ENCODE assay signal across 1 cellular context in genomic region chr16:67968440-67969285, GRCh38.
TF ChIP-seq lines count a peak whose summit lies in the region.

Gene SLC12A4, minus strand, starts transcription at chr16:67968637. Its CDS starts 84 bp downstream, at chr16:67968553.

TF ChIP-seq in HepG2, 621 proteins besides CTCF, POLR2A, EP300 and RAD21 (continued from another document and continues in another):
- TF ChIP-seq TBP (CRISPR knock-in tag; IDR thresholded peaks at IDR 0.05) (no peak; the same call in 1 of the 2 replicates), MED8 (CRISPR knock-in tag; IDR thresholded peaks at IDR 0.05; ENCODE audit: insufficient replicate concordance) (peak; percentile 68), HOXA9 (CRISPR knock-in tag; IDR thresholded peaks at IDR 0.05; ENCODE audit: borderline replicate concordance) (peak; percentile 70; the same call in 1 of the 2 replicates), TMF1 (CRISPR knock-in tag; IDR thresholded peaks at IDR 0.05; ENCODE audit: low read depth) (peak; percentile 59; the same call in 1 of the 2 replicates), GLMP (CRISPR knock-in tag; IDR thresholded peaks at IDR 0.05; ENCODE audit: borderline replicate concordance) (no peak), ZNF569 (CRISPR knock-in tag; IDR thresholded peaks at IDR 0.05; ENCODE audit: borderline replicate concordance) (peak; percentile 58; the same call in 1 of the 2 replicates), ZNF768 (CRISPR knock-in tag; IDR thresholded peaks at IDR 0.05) (peak; percentile 100), AHR (CRISPR knock-in tag; IDR thresholded peaks at IDR 0.05) (no peak), ZNF230 (CRISPR knock-in tag; IDR thresholded peaks at IDR 0.05) (peak; percentile 49; the same call in 1 of the 2 replicates), ZBTB40 (IDR thresholded peaks at IDR 0.05) (no peak), ZBTB40 (CRISPR knock-in tag; IDR thresholded peaks at IDR 0.05) (peak; percentile 43; the same call in 1 of the 2 replicates), JUN (CRISPR knock-in tag; IDR thresholded peaks at IDR 0.05) (peak; percentile 99), DPF2 (CRISPR knock-in tag; IDR thresholded peaks at IDR 0.05; ENCODE audit: borderline replicate concordance, low read depth) (0 out of 2 replicates have a peak, but pooled peaks have one; percentile 14), TP53 (CRISPR knock-in tag; conservative IDR thresholded peaks at IDR 0.05) (0 out of 2 replicates have a peak, but pooled peaks have one; percentile 28), HOXA3 (CRISPR knock-in tag; IDR thresholded peaks at IDR 0.05) (peak; percentile 64), ZNF746 (CRISPR knock-in tag; IDR thresholded peaks at IDR 0.05) (peak; percentile 85), ZNF543 (CRISPR knock-in tag; IDR thresholded peaks at IDR 0.05) (peak; percentile 99), ZNF430 (CRISPR knock-in tag; IDR thresholded peaks at IDR 0.05) (peak; percentile 97), ZBTB34 (CRISPR knock-in tag; IDR thresholded peaks at IDR 0.05) (no peak), SOX13 (IDR thresholded peaks at IDR 0.05) (no peak), SOX13 (CRISPR knock-in tag; conservative IDR thresholded peaks at IDR 0.05 in 1 of 2, IDR thresholded peaks at IDR 0.05 in 1 of 2) (peak in 1 of 2 experiments; percentile 61; a peak in 2 of 4 replicates), ERF (CRISPR knock-in tag; IDR thresholded peaks at IDR 0.05) (peak; percentile 62; the same call in 1 of the 2 replicates), SATB2 (CRISPR knock-in tag; IDR thresholded peaks at IDR 0.05) (no peak), RXRA (CRISPR knock-in tag; IDR thresholded peaks at IDR 0.05) (peak; percentile 51), BCL3 (CRISPR knock-in tag; IDR thresholded peaks at IDR 0.05) (peak; percentile 64; the same call in 1 of the 2 replicates), TARDBP (CRISPR knock-in tag; IDR thresholded peaks at IDR 0.05) (peak; percentile 98), POLR2AphosphoS5 (IDR thresholded peaks at IDR 0.05; ENCODE audit: low read depth, low read length) (peak; percentile 69), ZNF83 (CRISPR knock-in tag; IDR thresholded peaks at IDR 0.05; ENCODE audit: borderline replicate concordance) (0 out of 2 replicates have a peak, but pooled peaks have one; percentile 62), ZSCAN30 (CRISPR knock-in tag; IDR thresholded peaks at IDR 0.05) (no peak), ZNF329 (CRISPR knock-in tag; IDR thresholded peaks at IDR 0.05; ENCODE audit: low read depth) (peak; percentile 29), SMYD3 (CRISPR knock-in tag; IDR thresholded peaks at IDR 0.05) (peak; percentile 90; the same call in 1 of the 2 replicates), ZNF354B (CRISPR knock-in tag; IDR thresholded peaks at IDR 0.05) (peak; percentile 85; the same call in 1 of the 2 replicates), E2F5 (CRISPR knock-in tag; conservative IDR thresholded peaks at IDR 0.05) (peak; percentile 88), ZBTB21 (CRISPR knock-in tag; IDR thresholded peaks at IDR 0.05) (no peak; the same call in 1 of the 2 replicates), TFAP4 (IDR thresholded peaks at IDR 0.05; ENCODE audit: borderline replicate concordance, low read depth) (peak; percentile 53; the same call in 1 of the 2 replicates), PHF21A (CRISPR knock-in tag; IDR thresholded peaks at IDR 0.05) (peak; percentile 64), ZBTB43 (CRISPR knock-in tag; conservative IDR thresholded peaks at IDR 0.05) (0 out of 2 replicates have a peak, but pooled peaks have one; percentile 15), ZBTB38 (CRISPR knock-in tag; IDR thresholded peaks at IDR 0.05) (peak; percentile 17; the same call in 1 of the 2 replicates), EZH2 (conservative IDR thresholded peaks at IDR 0.05; ENCODE audit: low read depth, low read length) (no peak), DZIP1 (CRISPR knock-in tag; IDR thresholded peaks at IDR 0.05) (peak; percentile 33; the same call in 1 of the 2 replicates), NR2F6 (IDR thresholded peaks at IDR 0.05) (0 out of 2 replicates have a peak, but pooled peaks have one; percentile 7), NR2F6 (CRISPR knock-in tag; IDR thresholded peaks at IDR 0.05) (peak; percentile 16; the same call in 1 of the 2 replicates), GATAD2A (CRISPR knock-in tag; IDR thresholded peaks at IDR 0.05) (peak; percentile 28; the same call in 1 of the 2 replicates), ZNF224 (CRISPR knock-in tag; IDR thresholded peaks at IDR 0.05) (peak; percentile 86; the same call in 1 of the 2 replicates), RARA (CRISPR knock-in tag; IDR thresholded peaks at IDR 0.05) (peak; percentile 47; the same call in 1 of the 2 replicates), SRSF1 (optimal IDR thresholded peaks at IDR 0.05; ENCODE audit: low read depth, low read length) (peak; percentile 95), ZNF205 (CRISPR knock-in tag; IDR thresholded peaks at IDR 0.05) (peak; percentile 90)
